8 cellular contexts compared by ENCODE assay signal in the genomic region with DNA sequence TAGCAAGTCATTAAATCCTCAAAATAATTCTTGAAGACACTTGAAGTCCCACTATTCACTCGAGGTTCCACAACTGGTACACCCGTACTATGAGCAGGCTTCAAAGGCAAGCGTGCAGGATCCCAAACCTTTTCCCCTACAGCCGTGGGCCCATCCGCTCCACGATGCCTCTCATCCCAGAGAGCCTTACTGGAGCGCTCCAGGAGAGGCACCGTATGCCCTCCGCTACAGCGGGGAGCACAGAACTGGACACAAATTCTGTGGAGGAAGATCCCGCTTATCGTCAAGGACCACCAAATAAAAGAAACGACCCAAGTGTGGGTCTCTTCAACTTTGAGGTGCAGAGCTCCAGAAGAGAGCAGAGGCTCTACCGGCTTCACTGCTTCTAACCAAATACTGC. TPM values are rescaled to one million over a fixed set of nuclear protein-coding genes. Genes with fewer than 3 reads are reported as not detected.
A peak's percentile ranks its signal among the peaks of the same experiment; 100 is the strongest.
DNase-seq lines count a peak whose midpoint lies in the region; ATAC-seq and TF ChIP-seq lines count a peak whose summit lies in the region.

No MANE protein-coding gene starts in this region.

- H3K27me3 ChIP-seq in DND-41 (ENCODE audit: insufficient read depth, low read length, poor library complexity) = no peaks in the 10 kb centered on the region
- H3K27me3 ChIP-seq in trophoblast cell (ENCODE audit: insufficient read depth, low read length) = no peaks in the 10 kb centered on the region

- H2BK120ac ChIP-seq in trophoblast cell (ENCODE audit: insufficient read depth, low read length, poor library complexity) = no peak overlapping the region

- peak overlapping the region; percentile 45 for H4K91ac ChIP-seq in trophoblast cell (ENCODE audit: low read depth, low read length)

- H3K4me1 ChIP-seq in DND-41 (ENCODE audit: insufficient read depth, low read length) (peaks cover 30% of the 10 kb centered on the region), trophoblast cell (ENCODE audit: control insufficient read depth in 1 of 2, insufficient read depth in 2 of 2, low read length in 2 of 2) (peaks cover 6 to 9% of the 10 kb centered on the region in 2 experiments)

- H2BK5ac ChIP-seq in trophoblast cell (ENCODE audit: low read depth, low read length, poor library complexity) = no peak overlapping the region

- POLR2A ChIA-PET in RWPE1 (lab: Yijun Ruan, JAX; ENCODE audit: low non-redundant PET) = interaction anchor here (0.5 to 0.6 kb wide), 2 partner anchors 188 to 854 kb away, joined by 3 to 4 read pairs; no protein-coding TSS in a partner anchor

- H2BK12ac ChIP-seq in trophoblast cell (ENCODE audit: low read length) = no peak overlapping the region

- peak overlapping the region; percentile 63 for H2AK5ac ChIP-seq in trophoblast cell (ENCODE audit: low read length)

- H3K9me3 ChIP-seq in DND-41 (ENCODE audit: insufficient read depth, low read length, severe bottlenecking) (no peaks in the 10 kb centered on the region), trophoblast cell (ENCODE audit: insufficient read depth, low read depth, low read length) (no peaks in the 10 kb centered on the region)

- TF ChIP-seq CTCF in DND-41 (IDR thresholded peaks at IDR 0.05; ENCODE audit: borderline replicate concordance, extremely low read depth, low read length, poor library complexity, severe bottlenecking) = no peak
- TF ChIP-seq CTCF in RWPE1 (conservative IDR thresholded peaks at IDR 0.05; ENCODE audit: low read depth) = no peak
- TF ChIP-seq CTCF in fibroblast of mammary gland (conservative IDR thresholded peaks at IDR 0.05; ENCODE audit: control insufficient read depth, insufficient read depth, low read depth, low read length) = no peak

- H3K79me2 ChIP-seq in DND-41 (ENCODE audit: insufficient read depth, low read length) = peaks cover 34% of the 10 kb centered on the region
- H3K79me2 ChIP-seq in trophoblast cell (ENCODE audit: control insufficient read depth, insufficient read depth, low read length, poor library complexity) = peaks cover 5% of the 10 kb centered on the region

- CTCF ChIA-PET in RWPE1 (lab: Yijun Ruan, JAX) = interaction anchor here (1.0 to 1.5 kb wide), 3 partner anchors 20 to 98 kb away, joined by 3 to 4 read pairs (median 3); no protein-coding TSS in a partner anchor

- H3K36me3 ChIP-seq in DND-41 (ENCODE audit: insufficient read depth, low read length) = peaks cover 36% of the 10 kb centered on the region
- peaks cover 26 to 30% of the 10 kb centered on the region in 2 experiments for H3K36me3 ChIP-seq in trophoblast cell (ENCODE audit: control insufficient read depth in 1 of 2, insufficient read depth in 2 of 2, low read length in 2 of 2)

- peak overlapping the region; percentile 60 for H3K4ac ChIP-seq in trophoblast cell (ENCODE audit: low read depth, low read length)

- H4K20me1 ChIP-seq in DND-41 (ENCODE audit: insufficient read depth, low read length) = 0 out of 2 replicates have a peak, but pooled peaks cover 4% of the 10 kb centered on the region

- peak overlapping the region; percentile 61 for H3K14ac ChIP-seq in trophoblast cell (ENCODE audit: low read length)

- H3K4me2 ChIP-seq in DND-41 (ENCODE audit: insufficient read depth, low read length) = peak overlapping the region; percentile 90
- H3K4me2 ChIP-seq in trophoblast cell (ENCODE audit: low read length) = peak overlapping the region; percentile 71

- H3K23ac ChIP-seq in trophoblast cell (ENCODE audit: low read length) = no peak overlapping the region

- H4K8ac ChIP-seq in trophoblast cell (ENCODE audit: low read depth, low read length) = peak overlapping the region; percentile 72

- H3K79me1 ChIP-seq in trophoblast cell (ENCODE audit: low read length) = peaks cover 2% of the 10 kb centered on the region

- peak overlapping the region; percentile 77 for H2AFZ ChIP-seq in DND-41 (ENCODE audit: low read depth, low read length)
- peak overlapping the region; percentile 80 for H2AFZ ChIP-seq in trophoblast cell (ENCODE audit: insufficient read depth, low read length, poor library complexity)

- H3K4me3 ChIP-seq in DND-41 (ENCODE audit: low read depth in 1 of 2, low read length in 2 of 2) = peak overlapping the region; percentile 92 to 95
- H3K4me3 ChIP-seq in fibroblast of mammary gland (ENCODE audit: control insufficient read depth, low read depth, low read length) = peak overlapping the region; percentile 99
- H3K4me3 ChIP-seq in trophoblast cell (ENCODE audit: low read depth, low read length) = peak overlapping the region; percentile 97

- H3K9ac ChIP-seq in DND-41 (ENCODE audit: low read depth, low read length) = peak overlapping the region; percentile 71
- H3K9ac ChIP-seq in trophoblast cell (ENCODE audit: low read length) = peak overlapping the region; percentile 69

- DNase-seq in DND-41 (no peak), RWPE1 (ENCODE audit: low spot score) (no peak), fibroblast of mammary gland (ENCODE audit: low read depth) (no peak), trophoblast cell (peak in 1 of 2 donors; percentile 10), DMS 273 (lab: John Stamatoyannopoulos, UW; ENCODE audit: unreplicated experiment) (no peak)

- H4K12ac ChIP-seq in trophoblast cell (ENCODE audit: low read depth, low read length) = peak overlapping the region; percentile 54

- H3K27ac ChIP-seq in DND-41 (ENCODE audit: low read length) = peak overlapping the region; percentile 76
- H3K27ac ChIP-seq in RWPE1 = peak overlapping the region; percentile 66
- H3K27ac ChIP-seq in trophoblast cell (ENCODE audit: low read depth, low read length) = no peak overlapping the region

- no CpG with 5 or more reads among the region's 14 CpGs for WGBS in trophoblast cell (ENCODE audit: extremely low coverage, insufficient coverage, insufficient read length)

- H3K18ac ChIP-seq in trophoblast cell (ENCODE audit: low read length) = peak overlapping the region; percentile 27

- no peak for ATAC-seq in DND-41 (ENCODE audit: insufficient read depth, low read depth)
- no peak for ATAC-seq in GM18868 (IDR thresholded peaks at IDR 0.05; ENCODE audit: unreplicated experiment)
- no peak for ATAC-seq in HG02981 (IDR thresholded peaks at IDR 0.05; ENCODE audit: unreplicated experiment)
- no peak for ATAC-seq in HG03097 (IDR thresholded peaks at IDR 0.05; ENCODE audit: low FRiP score, unreplicated experiment)

RNA-seq across cellular contexts. Expression of gene NOL6, which starts 0.5 kb away (rescaled TPM):
- polyA plus RNA-seq in trophoblast cell (2013) = 14.9 and 16.3 TPM in 2 replicates

RNA-seq across cellular contexts. Expression of gene AQP3, which starts 25.8 kb away (rescaled TPM):
- polyA plus RNA-seq in trophoblast cell (2013) = 10.4 and 11.8 TPM in 2 replicates

RNA-seq across cellular contexts. Expression of gene ANKRD18B, which starts 50.8 kb away (rescaled TPM):
- polyA plus RNA-seq in trophoblast cell (2013) = 1.4 and 2.0 TPM in 2 replicates
